ENCODE assay signal across 9 cellular contexts in genomic region chr13:28753208-28753892, GRCh38. TPM values are rescaled to one million over a fixed set of nuclear protein-coding genes. Genes with fewer than 3 reads are reported as not detected.
DNase-seq lines count a peak whose midpoint lies in the region; ATAC-seq and TF ChIP-seq lines count a peak whose summit lies in the region.
"Had no signal": no experiment of that assay in that cellular context is flagged by ENCODE, and none has a peak within 500 bp of the region (broad histone marks: within the 10 kb centered on the region; RNA-seq: fewer than 3 reads in every experiment).

No MANE protein-coding gene starts in this region.

- H3K27ac ChIP-seq in PC-3 (ENCODE audit: low read length) (peak overlapping the region; percentile 76), esophagus squamous epithelium (peak overlapping the region in 3 of 4 donors; percentile 22 to 65 (median 46)), trophoblast cell (ENCODE audit: low read depth, low read length) (peak overlapping the region; percentile 92), OCI-LY7 (ENCODE audit: low read depth, low read length, poor library complexity, severe bottlenecking) (no peak overlapping the region)
- H3K27ac ChIP-seq: HL-60 had no signal

- ATAC-seq in PC-3 = peak; percentile 96
- no peak for ATAC-seq in natural killer cell treated with Interleukin-12 subunit alpha and Interleukin-12 subunit beta and Interleukin-15 and Interleukin-18, amount 100 ng/mL, for 72 hours

- peak overlapping the region; percentile 47 for H2AFZ ChIP-seq in PC-3 (ENCODE audit: low read length)
- H2AFZ ChIP-seq in trophoblast cell (ENCODE audit: insufficient read depth, low read length, poor library complexity) = peak overlapping the region; percentile 74
- H2AFZ ChIP-seq in OCI-LY7 (ENCODE audit: low read length) = no peak overlapping the region

- no peak overlapping the region for H3K27ac Mint-ChIP-seq in natural killer cell treated with Interleukin-12 subunit alpha and Interleukin-12 subunit beta and Interleukin-15 and Interleukin-18, amount 100 ng/mL, for 72 hours

- H3K36me3 ChIP-seq in PC-3 (ENCODE audit: low read depth, low read length) (no peaks in the 10 kb centered on the region), esophagus squamous epithelium (no peaks in the 10 kb centered on the region), trophoblast cell (ENCODE audit: control insufficient read depth in 1 of 2, insufficient read depth in 2 of 2, low read length in 2 of 2) (no peaks in the 10 kb centered on the region), OCI-LY7 (ENCODE audit: insufficient read depth, low read length) (no peaks in the 10 kb centered on the region)

- peak overlapping the region; percentile 93 for H4K8ac ChIP-seq in trophoblast cell (ENCODE audit: low read depth, low read length)

- H4K20me1 ChIP-seq in PC-3 (ENCODE audit: low read length) (no peaks in the 10 kb centered on the region), OCI-LY7 (ENCODE audit: insufficient read depth, low read length) (no peaks in the 10 kb centered on the region)

- H3K4me3 ChIP-seq in PC-3 (ENCODE audit: low read length) (peak overlapping the region; percentile 44; the same call in 1 of the 2 replicates), esophagus squamous epithelium (no peak overlapping the region), trophoblast cell (ENCODE audit: low read depth, low read length) (no peak overlapping the region), OCI-LY7 (ENCODE audit: low read depth, low read length, poor library complexity, severe bottlenecking) (no peak overlapping the region)

- peaks cover 2 to 8% of the 10 kb centered on the region in 2 donors for H3K27me3 Mint-ChIP-seq in natural killer cell treated with Interleukin-12 subunit alpha and Interleukin-12 subunit beta and Interleukin-15 and Interleukin-18, amount 100 ng/mL, for 72 hours

- H2AK5ac ChIP-seq in trophoblast cell (ENCODE audit: low read length) = peak overlapping the region; percentile 76

- H2BK5ac ChIP-seq in trophoblast cell (ENCODE audit: low read depth, low read length, poor library complexity) = peak overlapping the region; percentile 98

- H3K27me3 ChIP-seq in PC-3 (ENCODE audit: low read length) (no peaks in the 10 kb centered on the region), esophagus squamous epithelium (no peaks in the 10 kb centered on the region), trophoblast cell (ENCODE audit: insufficient read depth, low read length) (no peaks in the 10 kb centered on the region)

- no peaks in the 10 kb centered on the region for H3K9me3 Mint-ChIP-seq in natural killer cell treated with Interleukin-12 subunit alpha and Interleukin-12 subunit beta and Interleukin-15 and Interleukin-18, amount 100 ng/mL, for 72 hours

- DNase-seq in EH (ENCODE audit: low read depth) (peak; percentile 97), PC-3 (peak; percentile 92), esophagus squamous epithelium (lab: John Stamatoyannopoulos, UW) (no peak), trophoblast cell (peak; percentile 84 to 95), OCI-LY7 (ENCODE audit: low spot score) (no peak), NCI-H187 treated with DMSO at 0.1 percent for 48 hours (lab: John Stamatoyannopoulos, UW) (no peak), anterior cingulate cortex (lab: John Stamatoyannopoulos, UW) (no peak)
- no peak for DNase-seq in natural killer cell treated with Interleukin-12 subunit alpha and Interleukin-12 subunit beta and Interleukin-15 and Interleukin-18, amount 100 ng/mL, for 72 hours (ENCODE audit: low spot score)

- TF ChIP-seq POLR2A in esophagus squamous epithelium (IDR thresholded peaks at IDR 0.05) = no peak

- peak overlapping the region; percentile 72 for H3K4me2 ChIP-seq in PC-3 (ENCODE audit: low read length)
- H3K4me2 ChIP-seq in trophoblast cell (ENCODE audit: low read length) = no peak overlapping the region
- H3K4me2 ChIP-seq in OCI-LY7 (ENCODE audit: low read length) = no peak overlapping the region

- H3K4ac ChIP-seq in trophoblast cell (ENCODE audit: low read depth, low read length) = peak overlapping the region; percentile 86

- peaks cover 26% of the 10 kb centered on the region for H3K4me1 ChIP-seq in PC-3 (ENCODE audit: insufficient read depth, low read length)
- peaks cover 0 to 31% (median 13%) of the 10 kb centered on the region in 3 donors for H3K4me1 ChIP-seq in esophagus squamous epithelium
- H3K4me1 ChIP-seq in trophoblast cell (ENCODE audit: control insufficient read depth in 1 of 2, insufficient read depth in 2 of 2, low read length in 2 of 2) = peaks cover 17 to 29% of the 10 kb centered on the region in 2 experiments
- no peaks in the 10 kb centered on the region for H3K4me1 ChIP-seq in OCI-LY7 (ENCODE audit: insufficient read depth, low read length, poor library complexity, severe bottlenecking)

- H3F3A ChIP-seq in PC-3 (ENCODE audit: low read length, unreplicated experiment) = no peaks in the 10 kb centered on the region

- H3K9me2 ChIP-seq in PC-3 (replicated peaks; ENCODE audit: low read length) (no peaks in the 10 kb centered on the region), OCI-LY7 (ENCODE audit: insufficient read depth, low read length) (no peaks in the 10 kb centered on the region)

- H4K91ac ChIP-seq in trophoblast cell (ENCODE audit: low read depth, low read length) = peak overlapping the region; percentile 90

- no TSS peak for BruUV-seq in PC-3 (replicated peaks; lab: Mats Ljungman, UMichigan)
- BruUV-seq in OCI-LY7 (replicated peaks; lab: Mats Ljungman, UMichigan) = no TSS peak

- CTCF ChIA-PET in PC-3 (lab: Charles Lee) (no interaction called here), OCI-LY7 (lab: Charles Lee; ENCODE audit: unreplicated experiment) (no interaction called here)

- 26 to 31% methylated on average over 4 to 5 of the region's 5 CpGs for WGBS in esophagus squamous epithelium, 2 donors
- no CpG with 5 or more reads among the region's 5 CpGs for WGBS in trophoblast cell (ENCODE audit: extremely low coverage, insufficient coverage, insufficient read length)

- H3K14ac ChIP-seq in trophoblast cell (ENCODE audit: low read length) = peak overlapping the region; percentile 64

- H2BK120ac ChIP-seq in trophoblast cell (ENCODE audit: insufficient read depth, low read length, poor library complexity) = peak overlapping the region; percentile 99

- H3K4me3 Mint-ChIP-seq in natural killer cell treated with Interleukin-12 subunit alpha and Interleukin-12 subunit beta and Interleukin-15 and Interleukin-18, amount 100 ng/mL, for 72 hours = no peak overlapping the region

- H2BK12ac ChIP-seq in trophoblast cell (ENCODE audit: low read length) = peak overlapping the region; percentile 97

- 0 out of 2 replicates have a peak, but pooled peaks cover 3% of the 10 kb centered on the region for H3K9me3 ChIP-seq in PC-3 (ENCODE audit: low read length)
- peaks cover 0 to 5% (median under 1%) of the 10 kb centered on the region in 3 donors for H3K9me3 ChIP-seq in esophagus squamous epithelium
- no peaks in the 10 kb centered on the region for H3K9me3 ChIP-seq in trophoblast cell (ENCODE audit: insufficient read depth, low read depth, low read length)
- H3K9me3 ChIP-seq in OCI-LY7 (ENCODE audit: low read length) = peaks cover 7% of the 10 kb centered on the region

- H3K79me2 ChIP-seq in PC-3 (ENCODE audit: low read length) = no peaks in the 10 kb centered on the region
- peaks cover 8% of the 10 kb centered on the region for H3K79me2 ChIP-seq in trophoblast cell (ENCODE audit: control insufficient read depth, insufficient read depth, low read length, poor library complexity)
- no peaks in the 10 kb centered on the region for H3K79me2 ChIP-seq in OCI-LY7 (ENCODE audit: insufficient read depth, low read depth, low read length)

- peaks cover 29% of the 10 kb centered on the region for H3K79me1 ChIP-seq in trophoblast cell (ENCODE audit: low read length)

- no peak overlapping the region for H3K23ac ChIP-seq in trophoblast cell (ENCODE audit: low read length)

- TF ChIP-seq CTCF in PC-3 (conservative IDR thresholded peaks at IDR 0.05; ENCODE audit: low read depth, low read length) (no peak), esophagus squamous epithelium (IDR thresholded peaks at IDR 0.05) (peak in 2 of 6 experiments; percentile 10 to 27), OCI-LY7 (conservative IDR thresholded peaks at IDR 0.05; ENCODE audit: low read length) (no peak)

- H3K9ac ChIP-seq in PC-3 (ENCODE audit: low read length) (peak overlapping the region; percentile 54), trophoblast cell (ENCODE audit: low read length) (no peak overlapping the region)

- POLR2A ChIA-PET in PC-3 (lab: Charles Lee; ENCODE audit: unreplicated experiment) = no interaction called here
- POLR2A ChIA-PET in OCI-LY7 (lab: Charles Lee) = no interaction called here

- H3K4me1 Mint-ChIP-seq in natural killer cell treated with Interleukin-12 subunit alpha and Interleukin-12 subunit beta and Interleukin-15 and Interleukin-18, amount 100 ng/mL, for 72 hours (ENCODE audit: low read depth in 2 of 2) = peaks cover 4 to 14% of the 10 kb centered on the region in 2 donors

- H3K18ac ChIP-seq in trophoblast cell (ENCODE audit: low read length) = peak overlapping the region; percentile 54

- H3K36me3 Mint-ChIP-seq in natural killer cell treated with Interleukin-12 subunit alpha and Interleukin-12 subunit beta and Interleukin-15 and Interleukin-18, amount 100 ng/mL, for 72 hours = no peaks in the 10 kb centered on the region

- intact Hi-C loops in PC-3 (cut with micrococcal nuclease) (loop anchor here (5.0 kb wide), 3 partner anchors 36 to 76 kb away; partner anchors contain the start of gene SLC46A3), esophagus squamous epithelium (cut with DNase I) (no loop called here), OCI-LY7 (cut with micrococcal nuclease; ENCODE audit: unreplicated experiment) (no loop called here)

- peak overlapping the region; percentile 44 for H4K12ac ChIP-seq in trophoblast cell (ENCODE audit: low read depth, low read length)

RNA-seq across cellular contexts. Expression of gene SLC46A3, which starts 34.6 kb away (rescaled TPM):
- total RNA-seq in PC-3 (2014; rRNA removed) (0.84 and 1.4 TPM in 2 replicates), esophagus squamous epithelium (1 to 10 TPM in 3 of 4 donors, under 1 TPM in 1; 0.99 to 8.0 (median 3.1) TPM), OCI-LY7 (2022) (10.2 and 11.7 TPM in 2 replicates)
- polyA plus RNA-seq in trophoblast cell (2013) = 1.4 and 1.5 TPM in 2 replicates
- 1 to 10 TPM; 5.8 to 6.5 TPM for total RNA-seq in natural killer cell treated with Interleukin-12 subunit alpha and Interleukin-12 subunit beta and Interleukin-15 and Interleukin-18, amount 100 ng/mL, for 72 hours
- total RNA-seq in OCI-LY7 (2014; rRNA removed; shearing (Covaris generic)) = 3.8 and 4.3 TPM in 2 replicates

Comparison
In these comparisons a context has a peak if more than half of its experiments do, and no peak if none do; other contexts are left out.
1. DNase-seq: peak in EH (single experiment), PC-3 (single experiment) and trophoblast cell (2 of 2); none in esophagus squamous epithelium (single experiment), natural killer cell treated with Interleukin-12 subunit alpha and Interleukin-12 subunit beta and Interleukin-15 and Interleukin-18, amount 100 ng/mL, for 72 hours (single experiment), OCI-LY7 (single experiment), NCI-H187 treated with DMSO at 0.1 percent for 48 hours (single experiment) and anterior cingulate cortex (0 of 58).